8 cellular contexts compared by ENCODE assay signal in genomic region chr5:37370864-37371726, GRCh38. TPM values are rescaled to one million over a fixed set of nuclear protein-coding genes. Genes with fewer than 3 reads are reported as not detected.
DNase-seq lines count a peak whose midpoint lies in the region; ATAC-seq and TF ChIP-seq lines count a peak whose summit lies in the region.

Gene NUP155 (minus strand): TSS chr5:37371106. CDS start chr5:37370977, 129 bp downstream.

- TF ChIP-seq POLR2A in tibial nerve (IDR thresholded peaks at IDR 0.05) = peak; percentile 19 to 65

- intact Hi-C loops in Right ventricle myocardium superior (cut with DNase I) = no loop called here

- peak; percentile 94 for DNase-seq in GM12865 (ENCODE audit: low read depth)
- peak; percentile 91 to 98 (median 94) for DNase-seq in NCI-H1417 (lab: John Stamatoyannopoulos, UW)
- DNase-seq in SW 1271 (lab: John Stamatoyannopoulos, UW) = peak; percentile 99 to 100
- peak; percentile 82 for DNase-seq in activated naive CD8-positive, alpha-beta T cell treated with anti-CD3 and anti-CD28 coated beads, Interleukin-2, amount 50 U/mL, for 16 hours (ENCODE audit: low read depth, low spot score)
- peak; percentile 94 for DNase-seq in Right ventricle myocardium superior
- DNase-seq in tibial nerve (ENCODE audit: low spot score in 2 of 2) = peak; percentile 77 to 87

- H3K36me3 ChIP-seq in parathyroid adenoma (ENCODE audit: control insufficient read depth, insufficient read depth, low read length) = no peaks in the 10 kb centered on the region
- H3K36me3 ChIP-seq in tibial nerve = peaks cover 0 to 7% (median 0%) of the 10 kb centered on the region in 3 donors

- no peak for TF ChIP-seq CTCF in GM12865 (IDR thresholded peaks at IDR 0.05; ENCODE audit: insufficient read depth, low read depth, low read length, missing control alignments)
- TF ChIP-seq CTCF in parathyroid adenoma (IDR thresholded peaks at IDR 0.05) = no peak
- TF ChIP-seq CTCF in tibial nerve (IDR thresholded peaks at IDR 0.05) = peak in 1 of 5 experiments; percentile 48

- H3K4me2 ChIP-seq in parathyroid adenoma (ENCODE audit: low read length) = peak within 1 kb of the TSS; percentile 89

- peak within 1 kb of the TSS; percentile 85 for H2AFZ ChIP-seq in parathyroid adenoma

- H3K4me1 ChIP-seq in parathyroid adenoma (peaks cover 5% of the 10 kb centered on the region), tibial nerve (peaks cover 0 to 34% (median 15%) of the 10 kb centered on the region in 4 donors)

- ATAC-seq in HG02759 (IDR thresholded peaks at IDR 0.05; ENCODE audit: unreplicated experiment) = peak; percentile 94
- peak; percentile 99 for ATAC-seq in Right ventricle myocardium superior (ENCODE audit: poor library complexity)

- WGBS in tibial nerve, 2 donors = 1% methylated on average over 49 of the region's 49 CpGs

- H3K27ac ChIP-seq in parathyroid adenoma (peak within 1 kb of the TSS; percentile 66), tibial nerve (peak within 1 kb of the TSS; percentile 14 to 81 (median 77))

- H3K9ac ChIP-seq in parathyroid adenoma = no peak within 1 kb of the TSS

- H3K4me3 ChIP-seq in GM12865 (ENCODE audit: low read depth, low read length) (peak within 1 kb of the TSS; percentile 66), parathyroid adenoma (ENCODE audit: low read depth, low read length) (peak within 1 kb of the TSS; percentile 72), tibial nerve (peak within 1 kb of the TSS; percentile 62 to 83 (median 80))

- H3K9me3 ChIP-seq in parathyroid adenoma (ENCODE audit: control insufficient read depth, low read length) = no peaks in the 10 kb centered on the region
- no peaks in the 10 kb centered on the region for H3K9me3 ChIP-seq in tibial nerve

- H3K27me3 ChIP-seq in parathyroid adenoma (ENCODE audit: control insufficient read depth, insufficient read depth, low read length) = no peaks in the 10 kb centered on the region
- no peaks in the 10 kb centered on the region for H3K27me3 ChIP-seq in tibial nerve

- H3K79me2 ChIP-seq in parathyroid adenoma = peaks cover 35% of the 10 kb centered on the region

- peak; percentile 83 to 98 for TF ChIP-seq EP300 in tibial nerve (IDR thresholded peaks at IDR 0.05)

RNA-seq across cellular contexts. Expression of gene NUP155, which starts in this region (rescaled TPM):
- total RNA-seq in Right ventricle myocardium superior (10.7 TPM), tibial nerve (10 to 100 TPM; 20.4 to 25.5 (median 22.6) TPM)

Comparison
In these comparisons a context has a peak if more than half of its experiments do, and no peak if none do; other contexts are left out.
1. Peak in every context shown above with its lines: DNase-seq, ATAC-seq, H3K4me3 ChIP-seq and H3K27ac ChIP-seq.